Comparison of ENCODE assay signal across 21 cellular contexts in the genomic region with DNA sequence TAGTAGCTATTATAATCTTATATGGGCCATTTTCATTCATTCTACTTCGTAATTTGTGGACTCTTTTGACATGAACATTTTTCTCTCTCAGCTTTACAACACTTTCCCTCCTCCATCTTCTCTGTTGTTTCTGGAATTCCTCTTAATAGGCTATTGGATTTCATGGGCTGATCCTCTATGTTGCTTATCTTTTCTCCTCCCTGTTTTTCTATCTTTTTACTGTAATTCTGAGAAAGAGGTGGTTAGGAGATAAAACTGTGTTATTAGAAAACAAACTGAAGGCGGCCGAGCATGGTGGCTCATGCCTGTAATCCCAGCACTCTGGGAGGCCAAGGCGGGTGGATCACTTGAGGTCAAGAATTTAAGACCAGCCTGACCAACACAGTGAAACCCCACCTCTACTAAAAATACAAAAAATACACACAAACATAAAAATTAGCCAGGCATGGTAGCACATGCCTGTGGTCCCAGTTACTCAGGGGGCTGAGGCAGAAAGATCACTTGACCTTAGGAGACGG.
"Had no signal": no experiment of that assay in that cellular context is flagged by ENCODE, and none has a peak within 500 bp of the region (broad histone marks: within the 10 kb centered on the region; RNA-seq: fewer than 3 reads in every experiment).

No MANE protein-coding gene starts in this region.

- H3K9me3 Mint-ChIP-seq: naive thymus-derived CD4-positive, alpha-beta T cell; neural crest cell; stimulated activated memory B cell treated with anti-CD40 and anti-IgM and Interleukin-4, amounts not matched to agents 10 μg/mL and 1 μg/mL and 100 μg/mL, for 72 hours; stimulated activated naive CD8-positive, alpha-beta T cell treated with anti-CD3 and anti-CD28 coated beads, Interleukin-15, Interleukin-2, amounts not matched to agents 100 ng/mL and 50 ng/mL, for 24 hours had no signal

- H3K36me3 Mint-ChIP-seq: immature natural killer cell; naive thymus-derived CD4-positive, alpha-beta T cell; stimulated activated memory B cell treated with anti-CD40 and anti-IgM and Interleukin-4, amounts not matched to agents 10 μg/mL and 1 μg/mL and 100 μg/mL, for 72 hours had no signal

- H3K27me3 Mint-ChIP-seq: stimulated activated memory B cell treated with anti-CD40 and anti-IgM and Interleukin-4, amounts not matched to agents 10 μg/mL and 1 μg/mL and 100 μg/mL, for 72 hours had no signal

- H3K4me3 Mint-ChIP-seq: immature natural killer cell; naive thymus-derived CD4-positive, alpha-beta T cell; neural crest cell; stimulated activated memory B cell treated with anti-CD40 and anti-IgM and Interleukin-4, amounts not matched to agents 10 μg/mL and 1 μg/mL and 100 μg/mL, for 72 hours; stimulated activated naive CD8-positive, alpha-beta T cell treated with anti-CD3 and anti-CD28 coated beads, Interleukin-15, Interleukin-2, amounts not matched to agents 100 ng/mL and 50 ng/mL, for 24 hours had no signal

- H3K27ac Mint-ChIP-seq: immature natural killer cell; naive thymus-derived CD4-positive, alpha-beta T cell; stimulated activated memory B cell treated with anti-CD40 and anti-IgM and Interleukin-4, amounts not matched to agents 10 μg/mL and 1 μg/mL and 100 μg/mL, for 72 hours; stimulated activated naive CD8-positive, alpha-beta T cell treated with anti-CD3 and anti-CD28 coated beads, Interleukin-15, Interleukin-2, amounts not matched to agents 100 ng/mL and 50 ng/mL, for 24 hours had no signal

- FAIRE-seq: keratinocyte had no signal

- H3K4me1 Mint-ChIP-seq: immature natural killer cell; naive thymus-derived CD4-positive, alpha-beta T cell; neural crest cell; stimulated activated memory B cell treated with anti-CD40 and anti-IgM and Interleukin-4, amounts not matched to agents 10 μg/mL and 1 μg/mL and 100 μg/mL, for 72 hours had no signal

- DNase-seq: cerebellar nuclear complex; colonic mucosa; dermis blood vessel endothelial cell; foreskin keratinocyte; immature natural killer cell; left cardiac atrium; left ventricle myocardium superior; mesenchymal stem cell; naive thymus-derived CD4-positive, alpha-beta T cell; ovary; right lobe of liver; stimulated activated CD4-positive, alpha-beta T cell treated with anti-CD3 and anti-CD28 coated beads, Interleukin-15, amount 100 ng/mL, for 24 hours; stimulated activated CD4-positive, alpha-beta T cell treated with anti-CD3 and anti-CD28 coated beads, Interleukin-1b, Interleukin-23, amount 100 ng/mL, for 48 hours; stimulated activated CD4-positive, alpha-beta T cell treated with anti-CD3 and anti-CD28 coated beads, Interleukin-4, amount 100 ng/mL, for 24 hours; tibial artery; upper lobe of left lung; uterus had no signal
